ENCODE assay signal across 1 cellular context in genomic region chr2:100207411-100207885, GRCh38.
TF ChIP-seq lines count a peak whose summit lies in the region.

No MANE protein-coding gene starts in this region.

TF ChIP-seq in H1, 55 proteins besides CTCF, POLR2A, EP300 and RAD21 (continued from another document):
- TF ChIP-seq TCF12 (IDR thresholded peaks at IDR 0.05; ENCODE audit: low read depth, low read length), result no peak
- TF ChIP-seq SRF (IDR thresholded peaks at IDR 0.05; ENCODE audit: low read depth, low read length), result no peak
- TF ChIP-seq YY1 (IDR thresholded peaks at IDR 0.05; ENCODE audit: low read depth, low read length), result no peak
- TF ChIP-seq EZH2 (IDR thresholded peaks at IDR 0.05; ENCODE audit: low read depth, low read length, severe bottlenecking), result no peak
- no peak for TF ChIP-seq BACH1 (IDR thresholded peaks at IDR 0.05; ENCODE audit: low read length)
- no peak for TF ChIP-seq CBX5 (IDR thresholded peaks at IDR 0.05; ENCODE audit: low read depth, low read length)
- no peak for TF ChIP-seq KDM5A (IDR thresholded peaks at IDR 0.05; ENCODE audit: low read length)
